Comparison of ENCODE assay signal across 16 cellular contexts in the genomic region with DNA sequence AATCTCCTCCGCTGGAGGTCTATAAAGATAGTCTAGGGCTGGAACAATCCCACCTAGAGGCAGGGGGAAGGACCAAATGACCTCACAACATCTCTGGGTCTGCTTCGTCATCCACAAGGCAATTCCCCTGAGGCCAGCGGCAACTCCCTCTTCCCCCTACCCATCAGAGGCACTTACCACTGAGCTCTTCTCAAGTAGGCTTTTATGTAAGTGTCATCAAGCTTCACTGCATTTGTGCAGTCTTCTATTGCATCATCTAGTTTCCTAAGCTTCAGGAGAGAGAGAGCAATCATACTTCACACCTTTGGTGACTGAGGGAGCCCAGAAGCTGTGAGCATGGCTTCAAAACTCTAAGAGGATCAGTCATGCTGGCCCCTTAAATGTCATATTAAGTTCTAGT. TPM values are rescaled to one million over a fixed set of nuclear protein-coding genes. Genes with fewer than 3 reads are reported as not detected.
DNase-seq lines count a peak whose midpoint lies in the region; ATAC-seq and TF ChIP-seq lines count a peak whose summit lies in the region.
"Had no signal": no experiment of that assay in that cellular context is flagged by ENCODE, and none has a peak within 500 bp of the region (broad histone marks: within the 10 kb centered on the region; RNA-seq: fewer than 3 reads in every experiment).

No MANE protein-coding gene starts in this region.

- peaks cover 15% of the 10 kb centered on the region for H3K4me1 Mint-ChIP-seq in activated T-cell treated with anti-CD3 and anti-CD28 coated beads, Interleukin-2, amount 50 U/mL, for 24 hours (ENCODE audit: low read depth)
- H3K4me1 Mint-ChIP-seq in chondrocyte (ENCODE audit: low read depth), result peaks cover 2% of the 10 kb centered on the region
- peaks cover 22% of the 10 kb centered on the region for H3K4me1 Mint-ChIP-seq in stimulated activated memory B cell treated with anti-CD40 and anti-IgM and Interleukin-4, amounts not matched to agents 10 μg/mL and 1 μg/mL and 100 μg/mL, for 72 hours
- H3K4me1 Mint-ChIP-seq in progenitor cell of endocrine pancreas (ENCODE audit: low read depth), result peaks cover 3% of the 10 kb centered on the region

- DNase-seq in activated T-cell treated with anti-CD3 and anti-CD28 coated beads, Interleukin-2, amount 50 U/mL, for 24 hours, result no peak
- DNase-seq in activated T-cell treated with anti-CD3 and anti-CD28 coated beads, Interleukin-2, amount 50 U/mL, for 48 hours, result no peak
- DNase-seq in NCI-H2107 treated with DMSO at 0.1 percent for 48 hours (lab: John Stamatoyannopoulos, UW; ENCODE audit: unreplicated experiment) (peak; percentile 23), chondrocyte (ENCODE audit: low spot score) (no peak), NCI-H2196 (lab: John Stamatoyannopoulos, UW; ENCODE audit: unreplicated experiment) (no peak), progenitor cell of endocrine pancreas (ENCODE audit: low spot score, unreplicated experiment) (no peak)
- DNase-seq in activated CD8-positive, alpha-beta memory T cell treated with anti-CD3 and anti-CD28 coated beads, Interleukin-2, amount 50 U/mL, for 48 hours, result no peak
- DNase-seq: activated naive CD8-positive, alpha-beta T cell treated with anti-CD3 and anti-CD28 coated beads, Interleukin-2, amount 10 ng/mL, durations not matched to agents 7 days and 5 days; central memory CD4-positive, alpha-beta T cell; foreskin melanocyte; lower lobe of right lung; NCI-H2029 treated with DMSO at 0.1 percent for 48 hours; SHP77 treated with DMSO at 0.1 percent for 48 hours; stimulated activated CD4-positive, alpha-beta T cell treated with anti-CD3 and anti-CD28 coated beads, Interleukin-4, amount 100 ng/mL, for 1 hour; T1000 had no signal

- no peak overlapping the region for H3K4me3 Mint-ChIP-seq in activated T-cell treated with anti-CD3 and anti-CD28 coated beads, Interleukin-2, amount 50 U/mL, for 24 hours
- H3K4me3 Mint-ChIP-seq in chondrocyte (ENCODE audit: unreplicated experiment) (no peak overlapping the region), progenitor cell of endocrine pancreas (ENCODE audit: low read depth) (no peak overlapping the region)
- H3K4me3 Mint-ChIP-seq in stimulated activated memory B cell treated with anti-CD40 and anti-IgM and Interleukin-4, amounts not matched to agents 10 μg/mL and 1 μg/mL and 100 μg/mL, for 72 hours, result no peak overlapping the region
- H3K4me3 Mint-ChIP-seq: activated naive CD8-positive, alpha-beta T cell treated with anti-CD3 and anti-CD28 coated beads, Interleukin-2, amount 10 ng/mL, durations not matched to agents 7 days and 5 days had no signal

- H3K36me3 Mint-ChIP-seq in activated T-cell treated with anti-CD3 and anti-CD28 coated beads, Interleukin-2, amount 50 U/mL, for 24 hours (ENCODE audit: low read depth), result peaks cover 99% of the 10 kb centered on the region
- H3K36me3 Mint-ChIP-seq in chondrocyte (ENCODE audit: low read depth) (peaks cover 34% of the 10 kb centered on the region), progenitor cell of endocrine pancreas (ENCODE audit: insufficient read depth) (peaks cover 29% of the 10 kb centered on the region)
- peaks cover 72% of the 10 kb centered on the region for H3K36me3 Mint-ChIP-seq in stimulated activated memory B cell treated with anti-CD40 and anti-IgM and Interleukin-4, amounts not matched to agents 10 μg/mL and 1 μg/mL and 100 μg/mL, for 72 hours

- TF ChIP-seq CTCF in chondrocyte (IDR thresholded peaks at IDR 0.05), result no peak
- no peak for TF ChIP-seq CTCF in progenitor cell of endocrine pancreas (IDR thresholded peaks at IDR 0.05; ENCODE audit: unreplicated experiment)

- H3K27ac Mint-ChIP-seq in activated T-cell treated with anti-CD3 and anti-CD28 coated beads, Interleukin-2, amount 50 U/mL, for 24 hours, result peak overlapping the region; percentile 75
- peak overlapping the region; percentile 33 for H3K27ac Mint-ChIP-seq in chondrocyte (ENCODE audit: unreplicated experiment)
- H3K27ac Mint-ChIP-seq in stimulated activated memory B cell treated with anti-CD40 and anti-IgM and Interleukin-4, amounts not matched to agents 10 μg/mL and 1 μg/mL and 100 μg/mL, for 72 hours, result peak overlapping the region; percentile 44
- no peak overlapping the region for H3K27ac Mint-ChIP-seq in progenitor cell of endocrine pancreas
- H3K27ac Mint-ChIP-seq: activated naive CD8-positive, alpha-beta T cell treated with anti-CD3 and anti-CD28 coated beads, Interleukin-2, amount 10 ng/mL, durations not matched to agents 7 days and 5 days had no signal

- H3K27me3 Mint-ChIP-seq in activated T-cell treated with anti-CD3 and anti-CD28 coated beads, Interleukin-2, amount 50 U/mL, for 24 hours, result no peaks in the 10 kb centered on the region
- H3K27me3 Mint-ChIP-seq in chondrocyte (ENCODE audit: low read depth) (no peaks in the 10 kb centered on the region), progenitor cell of endocrine pancreas (no peaks in the 10 kb centered on the region)
- no peaks in the 10 kb centered on the region for H3K27me3 Mint-ChIP-seq in stimulated activated memory B cell treated with anti-CD40 and anti-IgM and Interleukin-4, amounts not matched to agents 10 μg/mL and 1 μg/mL and 100 μg/mL, for 72 hours
- H3K27me3 Mint-ChIP-seq: activated naive CD8-positive, alpha-beta T cell treated with anti-CD3 and anti-CD28 coated beads, Interleukin-2, amount 10 ng/mL, durations not matched to agents 7 days and 5 days had no signal

- no peaks in the 10 kb centered on the region for H3K9me3 Mint-ChIP-seq in activated T-cell treated with anti-CD3 and anti-CD28 coated beads, Interleukin-2, amount 50 U/mL, for 24 hours
- H3K9me3 Mint-ChIP-seq in chondrocyte (ENCODE audit: low read depth), result no peaks in the 10 kb centered on the region
- no peaks in the 10 kb centered on the region for H3K9me3 Mint-ChIP-seq in stimulated activated memory B cell treated with anti-CD40 and anti-IgM and Interleukin-4, amounts not matched to agents 10 μg/mL and 1 μg/mL and 100 μg/mL, for 72 hours
- H3K9me3 Mint-ChIP-seq in progenitor cell of endocrine pancreas (ENCODE audit: low read depth), result no peaks in the 10 kb centered on the region
- H3K9me3 Mint-ChIP-seq: activated naive CD8-positive, alpha-beta T cell treated with anti-CD3 and anti-CD28 coated beads, Interleukin-2, amount 10 ng/mL, durations not matched to agents 7 days and 5 days had no signal

- no peak for ATAC-seq in stimulated activated memory B cell treated with anti-CD40 and anti-IgM and Interleukin-4, amounts not matched to agents 10 μg/mL and 1 μg/mL and 100 μg/mL, for 72 hours
- ATAC-seq: lower lobe of right lung had no signal

RNA-seq across cellular contexts. Expression of a gene that starts 21.0 kb away (rescaled TPM):
- 78.3 to 86.0 TPM (median 79.4 TPM) in 3 replicates for total RNA-seq in chondrocyte
- 98.7 and 102 TPM in 2 replicates for total RNA-seq in progenitor cell of endocrine pancreas

RNA-seq across cellular contexts. Expression of a gene that starts 29.6 kb away (rescaled TPM):
- total RNA-seq in chondrocyte (51.1 to 61.0 TPM (median 51.2 TPM) in 3 replicates), progenitor cell of endocrine pancreas (113 and 117 TPM in 2 replicates)

RNA-seq across cellular contexts. Expression of a gene that starts 32.2 kb away (rescaled TPM):
- total RNA-seq in chondrocyte (54.7 to 57.0 TPM (median 56.9 TPM) in 3 replicates), progenitor cell of endocrine pancreas (44.8 and 48.1 TPM in 2 replicates)

RNA-seq across cellular contexts. Expression of a gene that starts 57.2 kb away (rescaled TPM):
- total RNA-seq in chondrocyte (0.70 to 0.99 TPM (median 0.77 TPM) in 3 replicates), progenitor cell of endocrine pancreas (6.3 and 7.1 TPM in 2 replicates)
